19 cellular contexts compared by ENCODE assay signal in the genomic region with DNA sequence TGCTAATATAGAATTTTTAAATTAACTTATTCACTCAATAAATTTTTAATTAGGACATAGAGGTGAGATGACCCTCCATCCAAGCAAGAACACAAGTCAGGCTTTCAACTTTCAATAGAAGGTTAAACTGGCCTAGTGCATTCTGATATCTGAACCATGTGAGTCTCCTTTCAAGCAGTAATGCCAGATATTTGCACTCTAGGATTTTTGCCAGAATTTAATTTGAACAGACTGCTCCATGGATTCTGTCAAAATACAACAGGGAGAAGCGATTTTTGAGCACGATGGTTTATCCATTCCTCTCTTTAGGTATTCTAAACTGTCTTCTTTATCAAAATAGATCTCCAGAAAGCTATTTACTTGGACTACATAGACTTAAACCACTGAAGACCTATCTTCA.
DNase-seq lines count a peak whose midpoint lies in the region; ATAC-seq and TF ChIP-seq lines count a peak whose summit lies in the region.
"Had no signal": no experiment of that assay in that cellular context is flagged by ENCODE, and none has a peak within 500 bp of the region (broad histone marks: within the 10 kb centered on the region; RNA-seq: fewer than 3 reads in every experiment).

No MANE protein-coding gene starts in this region.

- intact Hi-C loops in mucosa of descending colon (cut with DNase I, micrococcal nuclease), result loop anchor here (10.0 kb wide), 2 partner anchors 209 to 239 kb away; no protein-coding TSS in a partner anchor
- intact Hi-C loops in CD4-positive, alpha-beta memory T cell (cut with micrococcal nuclease), result no loop called here

- H3K4me1 ChIP-seq in ACC112 (ENCODE audit: control insufficient read depth, insufficient read depth, low read length, unreplicated experiment) (peaks cover 22% of the 10 kb centered on the region), mucosa of descending colon (ENCODE audit: low read depth) (peaks cover 5% of the 10 kb centered on the region)
- H3K4me1 ChIP-seq in CD4-positive, alpha-beta memory T cell (ENCODE audit: insufficient read depth, low read length), result no peaks in the 10 kb centered on the region
- H3K4me1 ChIP-seq: lower lobe of right lung had no signal

- POLR2A ChIA-PET in CD4-positive, alpha-beta memory T cell (lab: Charles Lee; ENCODE audit: partially characterized antibody), result no interaction called here

- CTCF ChIA-PET in CD4-positive, alpha-beta memory T cell (lab: Charles Lee; ENCODE audit: partially characterized antibody), result interaction anchor here (0.8 to 1.0 kb wide), 2 partner anchors 21 to 861 kb away, joined by 3 read pairs; no protein-coding TSS in a partner anchor

- H3K4me3 ChIP-seq in ACC112 (ENCODE audit: low read depth, low read length) (no peak overlapping the region), brain microvascular endothelial cell (ENCODE audit: low read depth, low read length) (no peak overlapping the region), mucosa of descending colon (no peak overlapping the region)
- no peak overlapping the region for H3K4me3 ChIP-seq in CD4-positive, alpha-beta memory T cell (ENCODE audit: low read length in 2 of 2)
- H3K4me3 ChIP-seq: lower lobe of right lung, MG63 had no signal

- peak; percentile 52 for DNase-seq in M059J (ENCODE audit: low read depth)
- DNase-seq in brain microvascular endothelial cell, result no peak
- DNase-seq in medulla oblongata (ENCODE audit: extremely low spot score), result peak; percentile 26
- DNase-seq in mucosa of descending colon, result no peak
- DNase-seq in CD4-positive, alpha-beta memory T cell, result no peak
- DNase-seq in activated CD4-positive, alpha-beta T cell treated with anti-CD3 and anti-CD28 coated beads for 4 hours, result no peak
- DNase-seq: activated CD4-positive, alpha-beta memory T cell treated with anti-CD3 and anti-CD28 coated beads for 36 hours; activated T-cell treated with anti-CD3 and anti-CD28 coated beads, Interleukin-2, amount 50 U/mL, for 4 hours; foreskin melanocyte; H9; lower lobe of right lung; MG63; NCI-H2081 treated with DMSO at 0.1 percent for 48 hours; T-helper 1 cell had no signal

- no peaks in the 10 kb centered on the region for H3K4me1 Mint-ChIP-seq in CD4-positive, alpha-beta memory T cell

- in situ Hi-C loops in brain microvascular endothelial cell (cut with HindIII; ENCODE audit: low pct_ligation_motif_present, low sequenced_read_pairs), result loop anchor here (25.0 kb wide), 1 partner anchor 206 kb away; no protein-coding TSS in a partner anchor

- no peak overlapping the region for H3K27ac Mint-ChIP-seq in CD4-positive, alpha-beta memory T cell
- H3K27ac Mint-ChIP-seq: activated CD4-positive, alpha-beta memory T cell treated with anti-CD3 and anti-CD28 coated beads for 36 hours; activated naive CD8-positive, alpha-beta T cell; H9 had no signal

- TF ChIP-seq CTCF in brain microvascular endothelial cell (IDR thresholded peaks at IDR 0.05; ENCODE audit: low read depth, low read length, missing control alignments) (no peak), mucosa of descending colon (IDR thresholded peaks at IDR 0.05) (no peak)

- H3K9me3 Mint-ChIP-seq in CD4-positive, alpha-beta memory T cell, result no peaks in the 10 kb centered on the region
- H3K9me3 Mint-ChIP-seq: activated CD4-positive, alpha-beta memory T cell treated with anti-CD3 and anti-CD28 coated beads for 36 hours; activated T-cell treated with anti-CD3 and anti-CD28 coated beads, Interleukin-2, amount 50 U/mL, for 4 hours; H9 had no signal

- H3K36me3 ChIP-seq in ACC112 (ENCODE audit: insufficient read depth, low read length), result no peaks in the 10 kb centered on the region
- H3K36me3 ChIP-seq in brain microvascular endothelial cell (replicated peaks), result no peaks in the 10 kb centered on the region
- no peaks in the 10 kb centered on the region for H3K36me3 ChIP-seq in mucosa of descending colon (ENCODE audit: low read depth)
- H3K36me3 ChIP-seq in CD4-positive, alpha-beta memory T cell (ENCODE audit: insufficient read depth, low read length), result no peaks in the 10 kb centered on the region
- H3K36me3 ChIP-seq: lower lobe of right lung, MG63 had no signal

- peak overlapping the region; percentile 8 for H2AFZ ChIP-seq in ACC112 (ENCODE audit: low read length, unreplicated experiment)

- no peak for ATAC-seq in mucosa of descending colon
- no peak for ATAC-seq in HG03571 (IDR thresholded peaks at IDR 0.05; ENCODE audit: unreplicated experiment)
- ATAC-seq: activated T-cell treated with anti-CD3 and anti-CD28 coated beads, Interleukin-2, amount 50 U/mL, for 4 hours; lower lobe of right lung had no signal

- H3K36me3 Mint-ChIP-seq in CD4-positive, alpha-beta memory T cell, result no peaks in the 10 kb centered on the region
- H3K36me3 Mint-ChIP-seq: activated CD4-positive, alpha-beta memory T cell treated with anti-CD3 and anti-CD28 coated beads for 36 hours; activated naive CD8-positive, alpha-beta T cell had no signal

- peaks cover 2 to 11% of the 10 kb centered on the region in 2 donors for H3K27me3 Mint-ChIP-seq in CD4-positive, alpha-beta memory T cell

- no peak overlapping the region for H3K4me3 Mint-ChIP-seq in CD4-positive, alpha-beta memory T cell
- H3K4me3 Mint-ChIP-seq: activated CD4-positive, alpha-beta memory T cell treated with anti-CD3 and anti-CD28 coated beads for 36 hours; activated naive CD8-positive, alpha-beta T cell; activated T-cell treated with anti-CD3 and anti-CD28 coated beads, Interleukin-2, amount 50 U/mL, for 4 hours; H9 had no signal

- H3K79me2 ChIP-seq in ACC112 (ENCODE audit: control insufficient read depth, insufficient read depth, low read length, unreplicated experiment), result no peaks in the 10 kb centered on the region

- no peaks in the 10 kb centered on the region for H3K9me3 ChIP-seq in mucosa of descending colon
- H3K9me3 ChIP-seq in CD4-positive, alpha-beta memory T cell (ENCODE audit: control insufficient read depth in 1 of 2, low read length in 2 of 2), result no peaks in the 10 kb centered on the region
- H3K9me3 ChIP-seq: lower lobe of right lung, MG63 had no signal

- H3K27ac ChIP-seq in ACC112 (ENCODE audit: low read depth, low read length), result no peak overlapping the region
- peak overlapping the region; percentile 2 for H3K27ac ChIP-seq in brain microvascular endothelial cell
- no peak overlapping the region for H3K27ac ChIP-seq in CD4-positive, alpha-beta memory T cell (ENCODE audit: low read depth, low read length)
- H3K27ac ChIP-seq: lower lobe of right lung, RWPE1, VCaP had no signal

- H3K27me3 ChIP-seq in ACC112 (ENCODE audit: insufficient read depth, low read length) (no peaks in the 10 kb centered on the region), brain microvascular endothelial cell (replicated peaks) (no peaks in the 10 kb centered on the region)
- peaks cover 3% of the 10 kb centered on the region for H3K27me3 ChIP-seq in CD4-positive, alpha-beta memory T cell (ENCODE audit: insufficient read depth, low read length)
- H3K27me3 ChIP-seq: MG63 had no signal

Comparison
In these comparisons a context has a peak if more than half of its experiments do, and no peak if none do; other contexts are left out.
1. DNase-seq: peak in M059J (single experiment) and medulla oblongata (single experiment); none in brain microvascular endothelial cell (single experiment), mucosa of descending colon (0 of 3), CD4-positive, alpha-beta memory T cell (0 of 5) and activated CD4-positive, alpha-beta T cell treated with anti-CD3 and anti-CD28 coated beads for 4 hours (0 of 2).